8 cellular contexts compared by ENCODE assay signal in the genomic region with DNA sequence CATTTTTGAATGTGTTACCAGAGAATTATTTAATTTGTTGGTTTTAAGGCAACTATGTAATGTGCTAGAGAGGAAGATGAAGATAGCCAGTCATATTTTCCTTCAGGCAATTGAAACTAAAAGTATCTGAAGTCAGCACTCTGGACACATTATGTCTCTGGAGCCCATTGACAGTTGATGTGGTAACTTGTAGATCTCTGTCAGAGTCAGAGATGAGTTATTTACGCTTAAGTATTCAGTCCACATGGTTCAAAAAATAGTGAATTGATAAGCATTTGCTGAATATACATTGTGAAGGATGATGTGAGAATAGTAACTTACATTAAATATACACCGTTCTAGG. TPM values are rescaled to one million over a fixed set of nuclear protein-coding genes. Genes with fewer than 3 reads are reported as not detected.
DNase-seq lines count a peak whose midpoint lies in the region; ATAC-seq and TF ChIP-seq lines count a peak whose summit lies in the region.

No MANE protein-coding gene starts in this region.

- H3K9me3 ChIP-seq in PC-9 (ENCODE audit: insufficient read depth, low read depth), result no peaks in the 10 kb centered on the region
- no peaks in the 10 kb centered on the region for H3K9me3 ChIP-seq in endocrine pancreas (ENCODE audit: control insufficient read depth, low read length)
- H3K9me3 ChIP-seq in parathyroid adenoma (ENCODE audit: control insufficient read depth, low read length), result no peaks in the 10 kb centered on the region

- no TSS peak for BruUV-seq in PC-9 (replicated peaks; lab: Mats Ljungman, UMichigan)

- peaks cover 18% of the 10 kb centered on the region for H3F3A ChIP-seq in PC-9 (ENCODE audit: insufficient read depth, low read depth)

- TF ChIP-seq CTCF in GM12865 (IDR thresholded peaks at IDR 0.05; ENCODE audit: insufficient read depth, low read depth, low read length, missing control alignments) (no peak), PC-9 (conservative IDR thresholded peaks at IDR 0.05) (no peak), parathyroid adenoma (IDR thresholded peaks at IDR 0.05) (no peak)

- H3K36me3 ChIP-seq in PC-9 (ENCODE audit: low read depth) (peaks cover 19% of the 10 kb centered on the region; the same call in 1 of the 2 replicates), endocrine pancreas (ENCODE audit: control insufficient read depth, insufficient read depth, low read length) (no peaks in the 10 kb centered on the region), parathyroid adenoma (ENCODE audit: control insufficient read depth, insufficient read depth, low read length) (no peaks in the 10 kb centered on the region)

- H3K4me1 ChIP-seq in PC-9 (replicated peaks; ENCODE audit: insufficient read depth), result peaks cover 16% of the 10 kb centered on the region
- peaks cover 34% of the 10 kb centered on the region for H3K4me1 ChIP-seq in endocrine pancreas (ENCODE audit: control insufficient read depth, insufficient read depth, low read length)
- no peaks in the 10 kb centered on the region for H3K4me1 ChIP-seq in parathyroid adenoma

- H3K9me2 ChIP-seq in PC-9 (ENCODE audit: insufficient read depth), result no peaks in the 10 kb centered on the region

- peaks cover 31% of the 10 kb centered on the region for H4K20me1 ChIP-seq in PC-9 (ENCODE audit: insufficient read depth)

- H3K4me3 ChIP-seq in GM12865 (ENCODE audit: low read depth, low read length), result peak overlapping the region; percentile 79
- H3K4me3 ChIP-seq in PC-9, result peak overlapping the region; percentile 76
- peak overlapping the region; percentile 87 for H3K4me3 ChIP-seq in endocrine pancreas (ENCODE audit: control insufficient read depth, insufficient read depth, low read length)
- H3K4me3 ChIP-seq in parathyroid adenoma (ENCODE audit: low read depth, low read length), result peak overlapping the region; percentile 57

- no peak for ATAC-seq in HG02852 (IDR thresholded peaks at IDR 0.05; ENCODE audit: unreplicated experiment)
- ATAC-seq in HG02763 (IDR thresholded peaks at IDR 0.05; ENCODE audit: unreplicated experiment), result no peak
- no peak for ATAC-seq in GM18870 (IDR thresholded peaks at IDR 0.05; ENCODE audit: unreplicated experiment)

- H2AFZ ChIP-seq in PC-9 (no peak overlapping the region), parathyroid adenoma (no peak overlapping the region)

- H3K4me2 ChIP-seq in PC-9 (peak overlapping the region; percentile 93), parathyroid adenoma (ENCODE audit: low read length) (peak overlapping the region; percentile 82)

- CTCF ChIA-PET in PC-9 (lab: Charles Lee), result no interaction called here

- H3K27ac ChIP-seq in PC-9 (no peak overlapping the region), parathyroid adenoma (no peak overlapping the region)

- intact Hi-C loops in PC-9 (cut with micrococcal nuclease; ENCODE audit: unreplicated experiment), result no loop called here

- H3K9ac ChIP-seq in endocrine pancreas (ENCODE audit: control insufficient read depth, insufficient read depth, low read length) (no peak overlapping the region), parathyroid adenoma (no peak overlapping the region)

- POLR2A ChIA-PET in PC-9 (lab: Charles Lee; ENCODE audit: unreplicated experiment), result no interaction called here

- DNase-seq in GM12865 (ENCODE audit: low read depth), result peak; percentile 34
- no peak for DNase-seq in PC-9
- DNase-seq in D341Med (ENCODE audit: low spot score), result no peak

- H3K27me3 ChIP-seq in PC-9 (ENCODE audit: insufficient read depth, low read depth) (no peaks in the 10 kb centered on the region), endocrine pancreas (ENCODE audit: control insufficient read depth, insufficient read depth, low read length) (no peaks in the 10 kb centered on the region), parathyroid adenoma (ENCODE audit: control insufficient read depth, insufficient read depth, low read length) (no peaks in the 10 kb centered on the region)

- H3K79me2 ChIP-seq in PC-9 (ENCODE audit: low read depth) (peaks cover 57% of the 10 kb centered on the region), parathyroid adenoma (peaks cover 11% of the 10 kb centered on the region)

RNA-seq across cellular contexts. Expression of gene ZMYM2, which starts 2.1 kb away (rescaled TPM):
- total RNA-seq in PC-9 (2021), result 47.1 and 55.1 TPM in 2 replicates
